In the genomic region with DNA sequence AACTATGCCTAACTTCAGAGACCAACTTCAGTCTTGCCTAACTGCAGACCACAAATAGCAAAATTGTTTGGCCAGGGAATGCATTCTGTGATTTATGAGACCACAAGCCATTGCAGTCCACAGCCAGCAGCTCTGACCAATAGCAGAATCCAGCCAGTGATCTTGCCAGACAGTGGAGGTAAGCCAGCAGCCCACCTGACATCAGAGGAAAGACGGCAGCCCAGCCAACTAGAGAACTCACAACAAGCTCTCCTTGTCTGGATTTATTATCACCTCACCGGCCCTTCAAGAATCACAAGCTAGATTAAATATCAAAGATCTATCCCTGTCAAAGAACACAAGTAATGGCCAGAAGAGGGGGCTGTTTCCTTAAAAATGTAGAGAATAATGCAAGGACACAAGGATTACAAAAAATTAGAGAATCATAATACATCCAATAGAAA, we compare ENCODE assay signal across 8 cellular contexts.
A peak's percentile ranks its signal among the peaks of the same experiment; 100 is the strongest.
DNase-seq lines count a peak whose midpoint lies in the region; ATAC-seq, FAIRE-seq and TF ChIP-seq lines count a peak whose summit lies in the region.

No MANE protein-coding gene starts in this region.

- no peak overlapping the region for H4K91ac ChIP-seq in IMR-90 (ENCODE audit: insufficient read depth, low read depth, low read length)

- CTCF ChIA-PET in IMR-90 (lab: Yijun Ruan, JAX): interaction anchor here (0.7 to 1.1 kb wide), 2 partner anchors 19 to 78 kb away, joined by 3 read pairs; no protein-coding TSS in a partner anchor

- no peak overlapping the region for H2BK5ac ChIP-seq in IMR-90 (ENCODE audit: low read depth, low read length, poor library complexity, severe bottlenecking)

- WGBS in IMR-90 (ENCODE audit: extremely low coverage in 2 of 2, insufficient read length in 1 of 2), 2 experiments: no CpG with 5 or more reads among the region's 2 CpGs

- no peak overlapping the region for H3K4ac ChIP-seq in IMR-90 (ENCODE audit: low read depth, low read length)

- TF ChIP-seq CTCF in IMR-90 (conservative IDR thresholded peaks at IDR 0.05; ENCODE audit: low read depth, low read length): peak; percentile 48

- H3K18ac ChIP-seq in IMR-90 (ENCODE audit: low read depth, low read length): no peak overlapping the region

- intact Hi-C loops in IMR-90 (cut with micrococcal nuclease): no loop called here

- H2AK5ac ChIP-seq in IMR-90 (ENCODE audit: low read depth, low read length): no peak overlapping the region

- dilution Hi-C loops in IMR-90 (cut with HindIII; ENCODE audit: low sequenced_read_pairs, unreplicated experiment): no loop called here

- POLR2A ChIA-PET in IMR-90 (lab: Charles Lee; ENCODE audit: unreplicated experiment): no interaction called here

- no peaks in the 10 kb centered on the region for H3K9me1 ChIP-seq in IMR-90 (ENCODE audit: insufficient read depth, low read length)

- H2BK20ac ChIP-seq in IMR-90 (ENCODE audit: low read depth, low read length): no peak overlapping the region

- H3K27me3 ChIP-seq in IMR-90 (ENCODE audit: control insufficient read depth, insufficient read depth, low read length): no peaks in the 10 kb centered on the region

- no peak overlapping the region for H2AK9ac ChIP-seq in IMR-90 (replicated peaks; ENCODE audit: low read depth, low read length, poor library complexity)

- no peak overlapping the region for H3K14ac ChIP-seq in IMR-90 (replicated peaks; ENCODE audit: low read depth, low read length)

- ATAC-seq in IMR-90 (ENCODE audit: low read depth) (no peak), HG03469 (IDR thresholded peaks at IDR 0.05; ENCODE audit: unreplicated experiment) (no peak), GM21447 (IDR thresholded peaks at IDR 0.05; ENCODE audit: unreplicated experiment) (no peak)

- no peak overlapping the region for H3K23ac ChIP-seq in IMR-90 (ENCODE audit: low read depth, low read length)

- no peaks in the 10 kb centered on the region for H3K4me1 ChIP-seq in IMR-90 (ENCODE audit: control insufficient read depth, insufficient read depth, low read length)

- TF ChIP-seq POLR2A in IMR-90 (IDR thresholded peaks at IDR 0.05; ENCODE audit: low read depth, low read length) (no peak), GM12891 (IDR thresholded peaks at IDR 0.05; ENCODE audit: low read depth, low read length) (no peak)

- no peak overlapping the region for H3K4me2 ChIP-seq in IMR-90 (ENCODE audit: low read depth, low read length)

- no peak overlapping the region for H2BK15ac ChIP-seq in IMR-90 (ENCODE audit: low read depth, low read length)

- no peak overlapping the region for H3K27ac ChIP-seq in IMR-90 (ENCODE audit: insufficient read depth, low read length)

- peak; percentile 25 for DNase-seq in DMS153 (lab: John Stamatoyannopoulos, UW)
- peak; percentile 36 for DNase-seq in IMR-90
- DNase-seq in RPMI7951 (ENCODE audit: low read depth): peak; percentile 42
- peak; percentile 40 for DNase-seq in glomerular visceral epithelial cell (ENCODE audit: extremely low spot score)
- DNase-seq in GM12891 (ENCODE audit: insufficient read length, low spot score): no peak
- DNase-seq in activated CD4-positive, alpha-beta T cell treated with anti-CD3 and anti-CD28 coated beads for 1 hour: no peak

- H3K9ac ChIP-seq in IMR-90 (ENCODE audit: low read depth, low read length): no peak overlapping the region

- in situ Hi-C loops in IMR-90 (cut with MboI; ENCODE audit: low sequenced_read_pairs): no loop called here

- peaks cover under 1% of the 10 kb centered on the region; the same call in 1 of the 2 replicates for H3K9me3 ChIP-seq in IMR-90 (ENCODE audit: control insufficient read depth, insufficient read depth, low read length)

- no TSS peak for BruUV-seq in IMR-90 (replicated peaks; lab: Mats Ljungman, UMichigan)

- no peak overlapping the region for H2AFZ ChIP-seq in IMR-90 (replicated peaks; ENCODE audit: low read length, poor library complexity)

- no peak for FAIRE-seq in GM12891 (lab: Jason Lieb, UNC)

- H4K20me1 ChIP-seq in IMR-90 (ENCODE audit: insufficient read depth, low read length): no peaks in the 10 kb centered on the region

- peak; percentile 48 for TF ChIP-seq RAD21 in IMR-90 (IDR thresholded peaks at IDR 0.05; ENCODE audit: low read length)

- H3K56ac ChIP-seq in IMR-90 (ENCODE audit: extremely low read depth, insufficient read depth, low read length): no peak overlapping the region

- no peak overlapping the region for H2BK120ac ChIP-seq in IMR-90 (ENCODE audit: low read depth, low read length)

- H4K8ac ChIP-seq in IMR-90 (ENCODE audit: low read depth in 2 of 2, low read length in 2 of 2): no peak overlapping the region

- no peak overlapping the region for H4K5ac ChIP-seq in IMR-90 (ENCODE audit: low read depth, low read length)

- no peaks in the 10 kb centered on the region for H3K79me1 ChIP-seq in IMR-90 (ENCODE audit: low read depth in 1 of 2, low read length in 2 of 2)

- no peaks in the 10 kb centered on the region for H3K36me3 ChIP-seq in IMR-90 (ENCODE audit: control insufficient read depth, insufficient read depth, low read length)

- no peak overlapping the region for H3K4me3 ChIP-seq in IMR-90 (ENCODE audit: insufficient read depth, low read depth, low read length)

TF ChIP-seq in IMR-90, 13 proteins besides CTCF, POLR2A, EP300 and RAD21:
- TF ChIP-seq, protein P1, sequence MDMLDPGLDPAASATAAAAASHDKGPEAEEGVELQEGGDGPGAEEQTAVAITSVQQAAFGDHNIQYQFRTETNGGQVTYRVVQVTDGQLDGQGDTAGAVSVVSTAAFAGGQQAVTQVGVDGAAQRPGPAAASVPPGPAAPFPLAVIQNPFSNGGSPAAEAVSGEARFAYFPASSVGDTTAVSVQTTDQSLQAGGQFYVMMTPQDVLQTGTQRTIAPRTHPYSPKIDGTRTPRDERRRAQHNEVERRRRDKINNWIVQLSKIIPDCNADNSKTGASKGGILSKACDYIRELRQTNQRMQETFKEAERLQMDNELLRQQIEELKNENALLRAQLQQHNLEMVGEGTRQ (IDR thresholded peaks at IDR 0.05; ENCODE audit: low read depth, low read length): no peak
- TF ChIP-seq MAZ (IDR thresholded peaks at IDR 0.05; ENCODE audit: borderline replicate concordance, low read depth, low read length) (no peak), CHD1 (IDR thresholded peaks at IDR 0.05; ENCODE audit: low read depth, low read length) (no peak), FOS (IDR thresholded peaks at IDR 0.05; ENCODE audit: low read depth, low read length) (no peak), MAFK (IDR thresholded peaks at IDR 0.05; ENCODE audit: low read depth, low read length) (no peak), SMC3 (IDR thresholded peaks at IDR 0.05; ENCODE audit: low read depth, low read length) (0 out of 2 replicates have a peak, but pooled peaks have one; percentile 22)

TF ChIP-seq in GM12891, 5 proteins besides CTCF, POLR2A, EP300 and RAD21:
- no peak for TF ChIP-seq PAX5 (IDR thresholded peaks at IDR 0.05; ENCODE audit: insufficient read depth, low read length, severe bottlenecking)
- no peak for TF ChIP-seq POLR2AphosphoS5 (IDR thresholded peaks at IDR 0.05; ENCODE audit: low read depth, low read length)
- TF ChIP-seq SPI1 (IDR thresholded peaks at IDR 0.05; ENCODE audit: low read depth, low read length): no peak
- no peak for TF ChIP-seq POU2F2 (IDR thresholded peaks at IDR 0.05; ENCODE audit: low read depth, low read length)
- TF ChIP-seq TAF1 (IDR thresholded peaks at IDR 0.05; ENCODE audit: low read depth, low read length): no peak

Comparison
In these comparisons a context has a peak if more than half of its experiments do, and no peak if none do; other contexts are left out.
1. DNase-seq: peak in DMS153 (single experiment), IMR-90 (single experiment), RPMI7951 (single experiment) and glomerular visceral epithelial cell (single experiment); none in GM12891 (single experiment) and activated CD4-positive, alpha-beta T cell treated with anti-CD3 and anti-CD28 coated beads for 1 hour (single experiment).